ENCODE assay signal across 29 cellular contexts in genomic region chr1:48175116-48175515, GRCh38. TPM values are rescaled to one million over a fixed set of nuclear protein-coding genes. Genes with fewer than 3 reads are reported as not detected.
"Had no signal": no experiment of that assay in that cellular context is flagged by ENCODE, and none has a peak within 500 bp of the region (broad histone marks: within the 10 kb centered on the region; RNA-seq: fewer than 3 reads in every experiment).

No MANE protein-coding gene starts in this region.

- H3K27ac ChIP-seq: colonic mucosa, epithelial cell of prostate, esophagus squamous epithelium, gastrocnemius medialis, heart right ventricle, left lung, lower lobe of right lung had no signal

- DNase-seq: colonic mucosa; cortex of kidney; effector CD8-positive, alpha-beta T cell; effector memory CD8-positive, alpha-beta T cell; endodermal cell; erythroblast; esophagus squamous epithelium; foreskin fibroblast; foreskin melanocyte; gastrocnemius medialis; glutamatergic neuron; head of caudate nucleus; heart right ventricle; hippocampal formation; left cardiac atrium; left lung; left ventricle myocardium superior; lower lobe of right lung; mesenchymal stem cell; mucosa of descending colon; naive B cell had no signal

- H3K4me1 Mint-ChIP-seq: endodermal cell, mesothelial cell of epicardium, naive B cell had no signal

- H3K4me3 Mint-ChIP-seq: dendritic cell treated with granulocyte-macrophage colony-stimulating factor and Interleukin-4, amounts not matched to agents 40 ng/mL and 50 ng/mL, for 4 days; effector memory CD8-positive, alpha-beta T cell; endodermal cell; mesothelial cell of epicardium; naive B cell had no signal

- H3K27ac Mint-ChIP-seq: dendritic cell treated with granulocyte-macrophage colony-stimulating factor and Interleukin-4, amounts not matched to agents 40 ng/mL and 50 ng/mL, for 4 days; effector memory CD8-positive, alpha-beta T cell; endodermal cell; mesothelial cell of epicardium; naive B cell had no signal

- H3K36me3 Mint-ChIP-seq: mesothelial cell of epicardium had no signal

- H3K4me1 ChIP-seq: colonic mucosa, esophagus squamous epithelium, gastrocnemius medialis, heart right ventricle, left lung, lower lobe of right lung had no signal

- H3K36me3 ChIP-seq: colonic mucosa, esophagus squamous epithelium, gastrocnemius medialis, heart right ventricle, left lung, lower lobe of right lung had no signal

- H3K9me3 ChIP-seq: colonic mucosa, esophagus squamous epithelium, gastrocnemius medialis, lower lobe of right lung, mucosa of descending colon had no signal

- H3K27me3 ChIP-seq: colonic mucosa, gastrocnemius medialis, heart right ventricle, left lung had no signal

- FAIRE-seq: keratinocyte had no signal

- ATAC-seq: effector memory CD8-positive, alpha-beta T cell; esophagus mucosa; gastrocnemius medialis; heart right ventricle; left cardiac atrium; left lung; left ventricle myocardium superior; lower lobe of right lung; mucosa of descending colon had no signal

- H3K4me3 ChIP-seq: colonic mucosa, esophagus squamous epithelium, gastrocnemius medialis, heart right ventricle, left lung, lower lobe of right lung, mucosa of descending colon had no signal

RNA-seq across cellular contexts. Expression of gene SLC5A9, which starts 47.4 kb away (rescaled TPM):
- total RNA-seq: esophagus mucosa, gastrocnemius medialis, glomerular endothelial cell, kidney epithelial cell, myocyte had no signal
- polyA plus RNA-seq: keratinocyte had no signal
